Comparison of ENCODE assay signal across 20 cellular contexts in the genomic region with DNA sequence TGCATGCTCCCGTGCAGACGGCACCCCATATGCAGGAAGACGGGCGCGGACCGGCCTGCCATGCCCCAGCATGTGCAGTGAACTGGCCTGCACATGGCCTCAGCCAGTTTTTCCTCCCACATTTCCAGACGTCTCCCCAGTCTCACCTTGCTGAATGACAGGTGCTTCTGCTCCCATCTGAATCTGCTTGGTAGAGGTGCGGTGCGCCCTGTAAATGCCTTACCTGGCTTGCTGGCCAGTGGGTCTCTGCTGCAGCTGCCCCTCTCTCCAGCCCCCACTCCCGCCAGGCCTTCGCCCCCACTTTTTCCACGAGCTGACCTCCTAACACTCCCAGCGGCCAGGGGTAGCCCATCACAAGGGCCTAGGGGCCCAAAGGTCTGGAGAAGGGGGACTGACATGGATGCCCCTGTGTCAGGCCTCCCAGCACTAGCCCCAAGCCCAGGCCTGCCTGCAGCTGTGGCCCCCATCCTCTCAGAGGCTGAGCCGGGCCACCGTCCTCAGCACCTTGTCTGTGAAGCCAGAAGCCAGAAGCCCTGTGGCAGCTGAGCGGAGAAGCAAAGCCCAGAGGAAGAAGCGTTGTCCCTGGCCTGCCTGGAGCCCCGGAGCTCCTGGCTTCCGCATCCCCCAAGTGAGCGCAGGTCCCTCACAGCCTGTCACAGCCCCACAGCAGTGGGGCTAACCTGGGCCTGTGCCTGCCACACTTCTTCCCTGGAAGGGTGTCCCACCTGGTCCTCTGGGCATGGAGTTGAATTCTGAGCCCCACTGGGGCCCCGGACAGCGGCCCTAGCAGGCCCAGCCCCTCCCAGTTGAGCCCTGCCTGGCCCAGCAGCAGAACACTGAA. TPM values are rescaled to one million over a fixed set of nuclear protein-coding genes. Genes with fewer than 3 reads are reported as not detected.
DNase-seq lines count a peak whose midpoint lies in the region; ATAC-seq and TF ChIP-seq lines count a peak whose summit lies in the region.
"Had no signal": no experiment of that assay in that cellular context is flagged by ENCODE, and none has a peak within 500 bp of the region (broad histone marks: within the 10 kb centered on the region; RNA-seq: fewer than 3 reads in every experiment).

No MANE protein-coding gene starts in this region.

- no peaks in the 10 kb centered on the region for H3K27me3 Mint-ChIP-seq in stimulated activated naive CD8-positive, alpha-beta T cell treated with anti-CD3 and anti-CD28 coated beads, Interleukin-15, amount 100 ng/mL, for 72 hours
- H3K27me3 Mint-ChIP-seq in nephron (ENCODE audit: low read depth) = no peaks in the 10 kb centered on the region
- H3K27me3 Mint-ChIP-seq: stimulated activated memory B cell treated with anti-CD40 and anti-IgM and Interleukin-4, amounts not matched to agents 10 μg/mL and 1 μg/mL and 100 μg/mL, for 72 hours had no signal

- no peak for ATAC-seq in stimulated activated naive CD8-positive, alpha-beta T cell treated with anti-CD3 and anti-CD28 coated beads, Interleukin-15, Interleukin-2, amounts not matched to agents 100 U/mL and 50 U/mL, for 24 hours
- ATAC-seq in stimulated activated naive CD8-positive, alpha-beta T cell treated with anti-CD3 and anti-CD28 coated beads, Interleukin-15, amount 100 ng/mL, for 72 hours = no peak
- no peak for ATAC-seq in HG02759 (IDR thresholded peaks at IDR 0.05; ENCODE audit: unreplicated experiment)
- ATAC-seq: PC-3; stimulated activated memory B cell treated with anti-CD40 and anti-IgM and Interleukin-4, amounts not matched to agents 10 μg/mL and 1 μg/mL and 100 μg/mL, for 72 hours had no signal

- H3K9me3 Mint-ChIP-seq in stimulated activated naive CD8-positive, alpha-beta T cell treated with anti-CD3 and anti-CD28 coated beads, Interleukin-15, amount 100 ng/mL, for 72 hours = no peaks in the 10 kb centered on the region
- peaks cover 3% of the 10 kb centered on the region for H3K9me3 Mint-ChIP-seq in nephron
- H3K9me3 Mint-ChIP-seq: stimulated activated memory B cell treated with anti-CD40 and anti-IgM and Interleukin-4, amounts not matched to agents 10 μg/mL and 1 μg/mL and 100 μg/mL, for 72 hours had no signal

- no peak overlapping the region for H3K9ac ChIP-seq in colonic mucosa (ENCODE audit: low read depth in 2 of 2, low read length in 2 of 2)

- H3K4me1 Mint-ChIP-seq in stimulated activated naive CD8-positive, alpha-beta T cell treated with anti-CD3 and anti-CD28 coated beads, Interleukin-15, amount 100 ng/mL, for 72 hours = peaks cover 42% of the 10 kb centered on the region
- peaks cover 21% of the 10 kb centered on the region for H3K4me1 Mint-ChIP-seq in nephron

- peaks cover 6% of the 10 kb centered on the region for H3K4me1 ChIP-seq in colonic mucosa
- H3K4me1 ChIP-seq: BE2C had no signal

- intact Hi-C loops in colonic mucosa (cut with DNase I) = no loop called here

- no peak overlapping the region for H3K4me3 Mint-ChIP-seq in stimulated activated naive CD8-positive, alpha-beta T cell treated with anti-CD3 and anti-CD28 coated beads, Interleukin-15, amount 100 ng/mL, for 72 hours
- H3K4me3 Mint-ChIP-seq in nephron = peak overlapping the region; percentile 10 to 60 (median 17)
- H3K4me3 Mint-ChIP-seq: stimulated activated memory B cell treated with anti-CD40 and anti-IgM and Interleukin-4, amounts not matched to agents 10 μg/mL and 1 μg/mL and 100 μg/mL, for 72 hours had no signal

- H3K36me3 Mint-ChIP-seq in nephron (ENCODE audit: low read depth) = no peaks in the 10 kb centered on the region
- H3K36me3 Mint-ChIP-seq: stimulated activated memory B cell treated with anti-CD40 and anti-IgM and Interleukin-4, amounts not matched to agents 10 μg/mL and 1 μg/mL and 100 μg/mL, for 72 hours had no signal

- TF ChIP-seq CTCF in colonic mucosa (IDR thresholded peaks at IDR 0.05) = no peak
- no peak for TF ChIP-seq CTCF in nephron (IDR thresholded peaks at IDR 0.05; ENCODE audit: unreplicated experiment in 3 of 3)

- no peak overlapping the region for H3K27ac ChIP-seq in colonic mucosa
- H3K27ac ChIP-seq: sigmoid colon, SJCRH30, transverse colon had no signal

- DNase-seq in stimulated activated naive CD8-positive, alpha-beta T cell treated with anti-CD3 and anti-CD28 coated beads, Interleukin-15, Interleukin-2, amounts not matched to agents 100 U/mL and 50 U/mL, for 24 hours = peak; percentile 3
- DNase-seq in stimulated activated naive CD8-positive, alpha-beta T cell treated with anti-CD3 and anti-CD28 coated beads, Interleukin-15, amount 100 ng/mL, for 72 hours = no peak
- DNase-seq in colonic mucosa (peak; percentile 15), T1000 (lab: John Stamatoyannopoulos, UW) (no peak), GM19238 (ENCODE audit: insufficient read length, low spot score) (no peak)
- DNase-seq: activated CD4-positive, CD25-positive, alpha-beta regulatory T cell; activated naive CD4-positive, alpha-beta T cell treated with anti-CD3 and anti-CD28 coated beads, Interleukin-2, amount 50 U/mL, for 16 hours; BE2C; Calu3; glutamatergic neuron; HCEC 1CT; NCI-H1436; NCI-H2171; PC-3; sigmoid colon; SJCRH30; transverse colon had no signal

- no peaks in the 10 kb centered on the region for H3K27me3 ChIP-seq in colonic mucosa
- H3K27me3 ChIP-seq: BE2C, sigmoid colon, transverse colon had no signal

- peak overlapping the region in 1 of 2 donors; percentile 71 for H3K27ac Mint-ChIP-seq in stimulated activated naive CD8-positive, alpha-beta T cell treated with anti-CD3 and anti-CD28 coated beads, Interleukin-15, amount 100 ng/mL, for 72 hours
- no peak overlapping the region for H3K27ac Mint-ChIP-seq in nephron
- H3K27ac Mint-ChIP-seq: stimulated activated memory B cell treated with anti-CD40 and anti-IgM and Interleukin-4, amounts not matched to agents 10 μg/mL and 1 μg/mL and 100 μg/mL, for 72 hours had no signal

- no peaks in the 10 kb centered on the region for H3K36me3 ChIP-seq in colonic mucosa
- H3K36me3 ChIP-seq: BE2C, sigmoid colon, SJCRH30, transverse colon had no signal

- no peaks in the 10 kb centered on the region for H3K9me3 ChIP-seq in colonic mucosa
- H3K9me3 ChIP-seq: BE2C, sigmoid colon, SJCRH30, transverse colon had no signal

- no peak overlapping the region for H3K4me3 ChIP-seq in colonic mucosa
- H3K4me3 ChIP-seq: sigmoid colon, SJCRH30, transverse colon had no signal

RNA-seq across cellular contexts. Expression of a gene that starts 3.7 kb away (rescaled TPM):
- total RNA-seq in colonic mucosa = 10 to 100 TPM; 10.7 to 25.3 TPM

Comparison
In these comparisons a context has a peak if more than half of its experiments do, and no peak if none do; other contexts are left out.
1. DNase-seq: peak in stimulated activated naive CD8-positive, alpha-beta T cell treated with anti-CD3 and anti-CD28 coated beads, Interleukin-15, Interleukin-2, amounts not matched to agents 100 U/mL and 50 U/mL, for 24 hours (single experiment) and colonic mucosa (single experiment); none in stimulated activated naive CD8-positive, alpha-beta T cell treated with anti-CD3 and anti-CD28 coated beads, Interleukin-15, amount 100 ng/mL, for 72 hours (0 of 2), T1000 (single experiment) and GM19238 (single experiment).
2. H3K4me3 Mint-ChIP-seq: peak in nephron (3 of 3); none in stimulated activated naive CD8-positive, alpha-beta T cell treated with anti-CD3 and anti-CD28 coated beads, Interleukin-15, amount 100 ng/mL, for 72 hours (0 of 2).